In the genomic region with DNA sequence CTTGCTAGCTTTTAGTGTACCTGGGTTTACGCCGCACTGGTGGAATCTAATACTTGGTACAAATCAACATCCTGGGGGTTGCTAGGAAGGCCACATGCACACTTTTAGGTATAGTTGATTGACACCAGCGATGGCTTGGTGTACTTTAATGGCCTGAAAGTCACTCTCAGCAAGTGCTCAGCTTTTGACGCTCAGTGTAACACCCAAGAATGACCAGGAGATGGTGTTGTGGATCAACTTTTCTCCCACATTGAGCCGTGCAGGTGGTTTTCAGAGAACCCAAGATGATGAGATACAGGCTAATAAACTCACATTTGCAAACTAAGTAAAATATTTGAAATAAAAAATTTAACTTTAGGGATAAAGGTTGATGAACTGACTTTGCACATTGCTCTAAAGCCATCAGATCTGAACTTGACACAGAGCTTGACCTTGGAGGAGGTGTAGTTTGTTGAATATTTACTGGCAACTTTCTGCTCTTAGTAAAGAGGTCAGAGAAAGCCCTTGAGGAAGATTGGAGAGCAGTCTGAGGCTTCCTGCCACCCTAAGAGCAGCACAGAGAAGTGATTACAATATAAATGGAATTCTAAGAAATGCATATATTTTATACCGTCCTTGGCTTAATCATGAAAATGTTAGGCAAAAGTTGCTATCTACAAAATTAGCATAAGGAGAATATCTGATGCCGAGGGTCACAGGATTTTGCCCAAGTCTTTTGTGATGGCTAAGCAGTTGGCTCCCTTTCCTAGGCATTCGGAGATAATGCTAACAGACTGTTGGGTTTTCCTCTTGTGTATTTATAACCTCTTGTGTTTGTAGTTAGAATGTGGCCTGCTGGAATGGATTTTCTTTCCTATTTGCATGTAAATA, we compare ENCODE assay signal across 8 cellular contexts.
DNase-seq lines count a peak whose midpoint lies in the region; ATAC-seq, FAIRE-seq and TF ChIP-seq lines count a peak whose summit lies in the region.

No MANE protein-coding gene starts in this region.

- no peak for TF ChIP-seq EP300 in GM12878 (IDR thresholded peaks at IDR 0.05; ENCODE audit: borderline replicate concordance in 1 of 2, control insufficient read depth in 1 of 2, low read depth in 2 of 2, low read length in 2 of 2)

- TF ChIP-seq POLR2A in GM12878 (IDR thresholded peaks at IDR 0.05; ENCODE audit: low read depth, low read length), result no peak

- TF ChIP-seq CTCF in GM12878 (IDR thresholded peaks at IDR 0.05 in 2 of 3, conservative IDR thresholded peaks at IDR 0.05 in 1 of 3; ENCODE audit: control insufficient read depth in 2 of 3, extremely low read depth in 1 of 3, insufficient read depth in 1 of 3, low read depth in 3 of 3, low read length in 3 of 3) (peak; percentile 75 to 82 (median 76)), smooth muscle cell (IDR thresholded peaks at IDR 0.05; ENCODE audit: borderline replicate concordance, insufficient read depth, poor library complexity, severe bottlenecking) (peak; percentile 83)

- no peaks in the 10 kb centered on the region for H3K4me1 ChIP-seq in GM12878 (ENCODE audit: control insufficient read depth, insufficient read depth, low read length)
- peaks cover 41% of the 10 kb centered on the region for H3K4me1 ChIP-seq in iPS-18a (ENCODE audit: control insufficient read depth, low read depth, low read length)
- H3K4me1 ChIP-seq in smooth muscle cell (ENCODE audit: low read depth), result no peaks in the 10 kb centered on the region

- DNase-seq in DMS53 treated with DMSO at 0.1 percent for 48 hours (lab: John Stamatoyannopoulos, UW; ENCODE audit: unreplicated experiment), result peak; percentile 37
- peak; percentile 72 for DNase-seq in NCI-H82 (lab: John Stamatoyannopoulos, UW)
- no peak for DNase-seq in GM12878 (ENCODE audit: low read depth, low spot score)
- DNase-seq in smooth muscle cell (lab: John Stamatoyannopoulos, UW; ENCODE audit: unreplicated experiment), result no peak
- DNase-seq in stimulated activated CD4-positive, alpha-beta T cell treated with anti-CD3 and anti-CD28 coated beads, Interleukin-12 subunit alpha, Interleukin-12 subunit beta, amount 100 ng/mL, for 4 hours, result no peak

- TF ChIP-seq RAD21 in GM12878 (IDR thresholded peaks at IDR 0.05; ENCODE audit: insufficient read depth, low read depth, low read length), result peak; percentile 91

- H3K4me3 ChIP-seq in GM12878 (no peak overlapping the region), iPS-18a (ENCODE audit: low read length) (peak overlapping the region; percentile 2), smooth muscle cell (no peak overlapping the region)

- SMC1A ChIA-PET in GM12878 (lab: Charles Lee; ENCODE audit: uncharacterized antibody, unreplicated experiment), result interaction anchor here (0.6 to 5.1 kb wide), 11 partner anchors 17 to 1049 kb away, joined by 3 to 45 read pairs (median 4); no protein-coding TSS in a partner anchor

- no peaks in the 10 kb centered on the region for H3F3A ChIP-seq in smooth muscle cell (ENCODE audit: low read depth)

- H3K9me3 ChIP-seq in GM12878 (replicated peaks; ENCODE audit: control insufficient read depth, insufficient read depth, low read length) (no peaks in the 10 kb centered on the region), iPS-18a (ENCODE audit: control insufficient read depth, low read depth, low read length) (no peaks in the 10 kb centered on the region), smooth muscle cell (replicated peaks; ENCODE audit: low read depth) (no peaks in the 10 kb centered on the region)

- no TSS peak for BruUV-seq in GM12878 (replicated peaks; lab: Mats Ljungman, UMichigan)

- H3K4me2 ChIP-seq in GM12878 (ENCODE audit: control insufficient read depth, insufficient read depth) (no peak overlapping the region), smooth muscle cell (peak overlapping the region; percentile 26)

- H3K27me3 ChIP-seq in GM12878 (replicated peaks in 1 of 2; ENCODE audit: control insufficient read depth in 2 of 2, insufficient read depth in 2 of 2, low read length in 1 of 2) (no peaks in the 10 kb centered on the region), iPS-18a (ENCODE audit: control insufficient read depth, insufficient read depth, low read length) (no peaks in the 10 kb centered on the region), smooth muscle cell (ENCODE audit: low read depth) (peaks cover 13% of the 10 kb centered on the region)

- CTCF ChIA-PET in GM12878 (lab: Yijun Ruan, JAX), result interaction anchor here (0.6 to 15.3 kb wide), 33 partner anchors 11 to 1090 kb away, joined by 3 to 386 read pairs (median 5); a partner anchor contains a TSS

- ATAC-seq in GM18868 (IDR thresholded peaks at IDR 0.05; ENCODE audit: unreplicated experiment), result peak; percentile 88
- ATAC-seq in HG03097 (IDR thresholded peaks at IDR 0.05; ENCODE audit: low FRiP score, unreplicated experiment), result peak; percentile 71
- peak; percentile 98 for ATAC-seq in GM12878

- H3K79me2 ChIP-seq in GM12878 (ENCODE audit: control insufficient read depth, insufficient read depth, low read length) (no peaks in the 10 kb centered on the region), smooth muscle cell (ENCODE audit: low read depth) (no peaks in the 10 kb centered on the region)

- RAD21 ChIA-PET in GM12878 (lab: Charles Lee; ENCODE audit: unreplicated experiment), result interaction anchor here (1.0 to 7.5 kb wide), 11 partner anchors 8 to 1049 kb away, joined by 3 to 52 read pairs (median 5); no protein-coding TSS in a partner anchor

- H2AFZ ChIP-seq in GM12878 (ENCODE audit: control insufficient read depth, low read depth, low read length), result no peak overlapping the region
- no peak overlapping the region for H2AFZ ChIP-seq in smooth muscle cell (ENCODE audit: low read depth)

- in situ Hi-C loops in GM12878 (cut with MboI), result loop anchor here (5.0 kb wide), 1 partner anchor 874 kb away; a partner anchor contains a TSS

- POLR2A ChIA-PET in GM12878 (lab: Charles Lee), result no interaction called here

- 38% methylated on average over 8 of the region's 8 CpGs for WGBS in GM12878 (ENCODE audit: insufficient coverage, insufficient replicate concordance, low lambda C conversion rate, missing lambda C conversion rate)
- WGBS in smooth muscle cell (ENCODE audit: low lambda C conversion rate), result 43% methylated on average over 8 of the region's 8 CpGs

- H4K20me1 ChIP-seq in GM12878 (ENCODE audit: control insufficient read depth, insufficient read depth) (no peaks in the 10 kb centered on the region), smooth muscle cell (ENCODE audit: low read depth) (no peaks in the 10 kb centered on the region)

- H3K36me3 ChIP-seq in GM12878 (ENCODE audit: control insufficient read depth in 2 of 2, insufficient read depth in 2 of 2, low read length in 1 of 2) (no peaks in the 10 kb centered on the region), iPS-18a (ENCODE audit: control insufficient read depth, low read depth, low read length) (no peaks in the 10 kb centered on the region), smooth muscle cell (ENCODE audit: low read depth) (no peaks in the 10 kb centered on the region)

- intact Hi-C loops in GM12878 (cut with micrococcal nuclease; ENCODE audit: unreplicated experiment), result loop anchor here (10.0 kb wide), 2 partner anchors 147 to 1047 kb away; no protein-coding TSS in a partner anchor

- no peak overlapping the region for H3K27ac ChIP-seq in GM12878 (ENCODE audit: control insufficient read depth, insufficient read depth)
- H3K27ac ChIP-seq in iPS-18a (ENCODE audit: low read length), result no peak overlapping the region
- peak overlapping the region; percentile 61 for H3K27ac ChIP-seq in smooth muscle cell (ENCODE audit: low read depth)

- H3K9ac ChIP-seq in GM12878 (ENCODE audit: control insufficient read depth, insufficient read depth, low read length) (no peak overlapping the region), iPS-18a (ENCODE audit: low read length) (no peak overlapping the region), smooth muscle cell (ENCODE audit: low read depth) (no peak overlapping the region)

- peak; percentile 31 for FAIRE-seq in GM12878 (lab: Jason Lieb, UNC)

TF ChIP-seq in GM12878, 131 proteins besides CTCF, POLR2A, EP300 and RAD21 (continues in another document):
- TF ChIP-seq, protein P1, sequence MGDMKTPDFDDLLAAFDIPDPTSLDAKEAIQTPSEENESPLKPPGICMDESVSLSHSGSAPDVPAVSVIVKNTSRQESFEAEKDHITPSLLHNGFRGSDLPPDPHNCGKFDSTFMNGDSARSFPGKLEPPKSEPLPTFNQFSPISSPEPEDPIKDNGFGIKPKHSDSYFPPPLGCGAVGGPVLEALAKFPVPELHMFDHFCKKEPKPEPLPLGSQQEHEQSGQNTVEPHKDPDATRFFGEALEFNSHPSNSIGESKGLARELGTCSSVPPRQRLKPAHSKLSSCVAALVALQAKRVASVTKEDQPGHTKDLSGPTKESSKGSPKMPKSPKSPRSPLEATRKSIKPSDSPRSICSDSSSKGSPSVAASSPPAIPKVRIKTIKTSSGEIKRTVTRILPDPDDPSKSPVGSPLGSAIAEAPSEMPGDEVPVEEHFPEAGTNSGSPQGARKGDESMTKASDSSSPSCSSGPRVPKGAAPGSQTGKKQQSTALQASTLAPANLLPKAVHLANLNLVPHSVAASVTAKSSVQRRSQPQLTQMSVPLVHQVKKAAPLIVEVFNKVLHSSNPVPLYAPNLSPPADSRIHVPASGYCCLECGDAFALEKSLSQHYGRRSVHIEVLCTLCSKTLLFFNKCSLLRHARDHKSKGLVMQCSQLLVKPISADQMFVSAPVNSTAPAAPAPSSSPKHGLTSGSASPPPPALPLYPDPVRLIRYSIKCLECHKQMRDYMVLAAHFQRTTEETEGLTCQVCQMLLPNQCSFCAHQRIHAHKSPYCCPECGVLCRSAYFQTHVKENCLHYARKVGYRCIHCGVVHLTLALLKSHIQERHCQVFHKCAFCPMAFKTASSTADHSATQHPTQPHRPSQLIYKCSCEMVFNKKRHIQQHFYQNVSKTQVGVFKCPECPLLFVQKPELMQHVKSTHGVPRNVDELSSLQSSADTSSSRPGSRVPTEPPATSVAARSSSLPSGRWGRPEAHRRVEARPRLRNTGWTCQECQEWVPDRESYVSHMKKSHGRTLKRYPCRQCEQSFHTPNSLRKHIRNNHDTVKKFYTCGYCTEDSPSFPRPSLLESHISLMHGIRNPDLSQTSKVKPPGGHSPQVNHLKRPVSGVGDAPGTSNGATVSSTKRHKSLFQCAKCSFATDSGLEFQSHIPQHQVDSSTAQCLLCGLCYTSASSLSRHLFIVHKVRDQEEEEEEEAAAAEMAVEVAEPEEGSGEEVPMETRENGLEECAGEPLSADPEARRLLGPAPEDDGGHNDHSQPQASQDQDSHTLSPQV (IDR thresholded peaks at IDR 0.05), result no peak
- TF ChIP-seq SMC3 (IDR thresholded peaks at IDR 0.05; ENCODE audit: borderline replicate concordance, low read length), result peak; percentile 79
- TF ChIP-seq YY1 (IDR thresholded peaks at IDR 0.05; ENCODE audit: low read depth, low read length), result 0 out of 2 replicates have a peak, but pooled peaks have one; percentile 23

Comparison
In these comparisons a context has a peak if more than half of its experiments do, and no peak if none do; other contexts are left out.
1. DNase-seq: peak in DMS53 treated with DMSO at 0.1 percent for 48 hours (single experiment) and NCI-H82 (single experiment); none in GM12878 (single experiment), smooth muscle cell (single experiment) and stimulated activated CD4-positive, alpha-beta T cell treated with anti-CD3 and anti-CD28 coated beads, Interleukin-12 subunit alpha, Interleukin-12 subunit beta, amount 100 ng/mL, for 4 hours (single experiment).
2. Peak in every context shown above with its lines, with median percentiles within 50 percentile points of each other: ATAC-seq.